In the genomic region with DNA sequence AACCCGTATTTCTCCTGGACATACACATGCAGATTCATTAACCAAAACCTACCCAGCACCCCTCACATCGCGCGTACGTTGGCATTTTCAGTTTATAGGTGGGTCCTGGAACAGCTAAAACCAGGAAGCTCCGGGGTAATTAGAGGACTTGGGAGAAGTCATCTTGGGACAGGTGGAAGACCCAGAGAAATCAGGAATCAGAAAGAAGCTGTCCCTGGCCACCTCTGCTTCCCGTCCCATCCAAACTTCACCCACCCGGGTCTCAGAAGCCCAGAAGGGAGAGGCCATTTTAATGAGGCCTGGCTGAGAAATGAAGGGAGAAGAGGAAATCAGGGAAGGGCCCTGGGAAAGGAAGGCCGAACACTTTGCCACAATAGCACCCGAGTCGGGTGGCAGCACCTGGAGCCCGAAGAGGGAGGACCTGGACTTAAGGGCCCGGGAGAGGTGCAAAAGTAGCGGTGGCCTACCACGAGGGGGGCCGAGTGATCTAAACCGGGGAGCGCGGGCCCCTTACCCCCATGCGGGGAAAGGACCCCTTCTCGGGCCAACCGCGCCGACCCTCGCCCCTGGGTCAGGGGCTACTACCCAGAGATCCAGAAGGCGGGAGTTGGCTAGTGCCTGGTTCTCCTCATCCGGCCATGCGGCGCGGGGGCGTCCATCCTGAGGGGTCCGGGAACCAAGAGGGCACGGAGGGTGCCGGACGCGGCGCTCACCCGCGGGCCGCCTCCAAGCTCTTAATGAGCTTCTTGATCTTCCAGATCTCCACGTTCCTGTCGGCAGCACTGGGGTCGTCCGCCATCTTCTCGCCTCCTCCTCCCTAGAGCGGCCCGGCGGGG, we compare ENCODE assay signal across 1 cellular context.
TF ChIP-seq lines count a peak whose summit lies in the region.

No MANE protein-coding gene starts in this region.

TF ChIP-seq in IMR-90, 13 proteins besides CTCF, POLR2A, EP300 and RAD21 (continued from another document):
- TF ChIP-seq, protein P1, sequence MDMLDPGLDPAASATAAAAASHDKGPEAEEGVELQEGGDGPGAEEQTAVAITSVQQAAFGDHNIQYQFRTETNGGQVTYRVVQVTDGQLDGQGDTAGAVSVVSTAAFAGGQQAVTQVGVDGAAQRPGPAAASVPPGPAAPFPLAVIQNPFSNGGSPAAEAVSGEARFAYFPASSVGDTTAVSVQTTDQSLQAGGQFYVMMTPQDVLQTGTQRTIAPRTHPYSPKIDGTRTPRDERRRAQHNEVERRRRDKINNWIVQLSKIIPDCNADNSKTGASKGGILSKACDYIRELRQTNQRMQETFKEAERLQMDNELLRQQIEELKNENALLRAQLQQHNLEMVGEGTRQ (IDR thresholded peaks at IDR 0.05; ENCODE audit: low read depth, low read length): no peak
- TF ChIP-seq MXI1 (IDR thresholded peaks at IDR 0.05; ENCODE audit: borderline replicate concordance, low read depth, low read length): 0 out of 2 replicates have a peak, but pooled peaks have one; percentile 44
- no peak; the same call in 1 of the 2 replicates for TF ChIP-seq CHD1 (IDR thresholded peaks at IDR 0.05; ENCODE audit: low read depth, low read length)
